18 cellular contexts compared by ENCODE assay signal in genomic region chr12:1375323-1375722, GRCh38.
"Had no signal": no experiment of that assay in that cellular context is flagged by ENCODE, and none has a peak within 500 bp of the region (broad histone marks: within the 10 kb centered on the region; RNA-seq: fewer than 3 reads in every experiment).

No MANE protein-coding gene starts in this region.

- H3K9me3 Mint-ChIP-seq: immature natural killer cell, naive B cell had no signal

- H3K4me1 Mint-ChIP-seq: endodermal cell, immature natural killer cell, naive B cell had no signal

- H3K27me3 ChIP-seq: gastrocnemius medialis, heart right ventricle, pancreas had no signal

- H3K27ac ChIP-seq: coronary artery, gastrocnemius medialis, heart right ventricle, left ventricle myocardium inferior, pancreas had no signal

- H3K4me3 Mint-ChIP-seq: endodermal cell, immature natural killer cell, naive B cell, type B pancreatic cell had no signal

- H3K4me2 ChIP-seq: smooth muscle cell had no signal

- ATAC-seq: gastrocnemius medialis, pancreas had no signal

- H3K36me3 ChIP-seq: gastrocnemius medialis, pancreas had no signal

- H3K27me3 Mint-ChIP-seq: naive B cell, progenitor cell of endocrine pancreas, type B pancreatic cell had no signal

- DNase-seq: effector CD4-positive, alpha-beta T cell; endodermal cell; gastrocnemius medialis; heart right ventricle; immature natural killer cell; left ventricle myocardium inferior; mesendoderm; naive B cell; nucleus accumbens; pancreas; right cardiac atrium; stimulated activated CD4-positive, alpha-beta T cell treated with anti-CD3 and anti-CD28 coated beads, Interleukin-2, amount 100 ng/mL, for 48 hours; stimulated activated naive CD4-positive, alpha-beta T cell treated with Interleukin-2 at 50 U/mL for 16 hours had no signal

- H3K27ac Mint-ChIP-seq: endodermal cell, immature natural killer cell, naive B cell, progenitor cell of endocrine pancreas, type B pancreatic cell had no signal

- H3K4me1 ChIP-seq: gastrocnemius medialis, pancreas had no signal

- H3K9me3 ChIP-seq: gastrocnemius medialis, heart right ventricle, left ventricle myocardium inferior, pancreas had no signal

- H3K4me3 ChIP-seq: coronary artery, gastrocnemius medialis, heart right ventricle, left ventricle myocardium inferior, lung, pancreas, smooth muscle cell had no signal
